14 cellular contexts compared by ENCODE assay signal in genomic region chr10:60234531-60234930, GRCh38.
"Had no signal": no experiment of that assay in that cellular context is flagged by ENCODE, and none has a peak within 500 bp of the region (broad histone marks: within the 10 kb centered on the region; RNA-seq: fewer than 3 reads in every experiment).

No MANE protein-coding gene starts in this region.

- H3K27me3 ChIP-seq: colonic mucosa, gastrocnemius medialis, left lung had no signal

- DNase-seq: activated CD4-positive, alpha-beta memory T cell treated with anti-CD3 and anti-CD28 coated beads, Interleukin-2, amount 10 ng/mL, durations not matched to agents 7 days and 5 days; activated CD4-positive, alpha-beta T cell treated with anti-CD3 and anti-CD28 coated beads for 48 hours; activated CD8-positive, alpha-beta memory T cell treated with anti-CD3 and anti-CD28 coated beads, Interleukin-2, amount 10 ng/mL, durations not matched to agents 7 days and 5 days; activated naive CD4-positive, alpha-beta T cell; activated naive CD8-positive, alpha-beta T cell treated with anti-CD3 and anti-CD28 coated beads for 36 hours; amniotic stem cell; central memory CD4-positive, alpha-beta T cell; colonic mucosa; gastrocnemius medialis; left lung; stimulated activated naive B cell treated with anti-CD40 and anti-IgM and Interleukin-4, amounts not matched to agents 10 μg/mL and 1 μg/mL and 100 μg/mL, for 72 hours had no signal

- H3K9me3 Mint-ChIP-seq: activated CD4-positive, alpha-beta memory T cell treated with anti-CD3 and anti-CD28 coated beads, Interleukin-2, amount 10 ng/mL, durations not matched to agents 7 days and 5 days; activated naive CD8-positive, alpha-beta T cell treated with anti-CD3 and anti-CD28 coated beads for 36 hours; activated T-helper 17 cell treated with anti-CD3 and anti-CD28 coated beads, Interleukin-2, amount 50 U/mL, for 72 hours; mesothelial cell of epicardium; nephron had no signal

- H3K27me3 Mint-ChIP-seq: activated CD4-positive, alpha-beta memory T cell treated with anti-CD3 and anti-CD28 coated beads, Interleukin-2, amount 10 ng/mL, durations not matched to agents 7 days and 5 days; activated T-helper 17 cell treated with anti-CD3 and anti-CD28 coated beads, Interleukin-2, amount 50 U/mL, for 72 hours; stimulated activated naive B cell treated with anti-CD40 and anti-IgM and Interleukin-4, amounts not matched to agents 10 μg/mL and 1 μg/mL and 100 μg/mL, for 72 hours had no signal

- H3K4me3 ChIP-seq: colonic mucosa, gastrocnemius medialis, left lung had no signal

- H3K9me3 ChIP-seq: colonic mucosa, gastrocnemius medialis, left lung had no signal

- H3K27ac Mint-ChIP-seq: activated CD4-positive, alpha-beta memory T cell treated with anti-CD3 and anti-CD28 coated beads, Interleukin-2, amount 10 ng/mL, durations not matched to agents 7 days and 5 days; activated CD8-positive, alpha-beta memory T cell treated with anti-CD3 and anti-CD28 coated beads, Interleukin-2, amount 10 ng/mL, durations not matched to agents 7 days and 5 days; activated naive CD8-positive, alpha-beta T cell treated with anti-CD3 and anti-CD28 coated beads for 36 hours; activated T-helper 17 cell treated with anti-CD3 and anti-CD28 coated beads, Interleukin-2, amount 50 U/mL, for 72 hours; mesothelial cell of epicardium; nephron; stimulated activated naive B cell treated with anti-CD40 and anti-IgM and Interleukin-4, amounts not matched to agents 10 μg/mL and 1 μg/mL and 100 μg/mL, for 72 hours had no signal

- H3K27ac ChIP-seq: colonic mucosa, gastrocnemius medialis, left lung had no signal

- H3K4me1 ChIP-seq: colonic mucosa, gastrocnemius medialis had no signal

- H3K36me3 ChIP-seq: colonic mucosa, gastrocnemius medialis, left lung had no signal

- ATAC-seq: activated CD8-positive, alpha-beta memory T cell treated with anti-CD3 and anti-CD28 coated beads, Interleukin-2, amount 10 ng/mL, durations not matched to agents 7 days and 5 days; activated T-helper 17 cell treated with anti-CD3 and anti-CD28 coated beads, Interleukin-2, amount 50 U/mL, for 72 hours; gastrocnemius medialis; left lung; stimulated activated naive B cell treated with anti-CD40 and anti-IgM and Interleukin-4, amounts not matched to agents 10 μg/mL and 1 μg/mL and 100 μg/mL, for 72 hours had no signal

- H3K36me3 Mint-ChIP-seq: activated CD8-positive, alpha-beta memory T cell treated with anti-CD3 and anti-CD28 coated beads, Interleukin-2, amount 10 ng/mL, durations not matched to agents 7 days and 5 days; activated naive CD8-positive, alpha-beta T cell treated with anti-CD3 and anti-CD28 coated beads for 36 hours had no signal

- H3K4me3 Mint-ChIP-seq: activated CD4-positive, alpha-beta memory T cell treated with anti-CD3 and anti-CD28 coated beads, Interleukin-2, amount 10 ng/mL, durations not matched to agents 7 days and 5 days; activated CD8-positive, alpha-beta memory T cell treated with anti-CD3 and anti-CD28 coated beads, Interleukin-2, amount 10 ng/mL, durations not matched to agents 7 days and 5 days; activated naive CD8-positive, alpha-beta T cell treated with anti-CD3 and anti-CD28 coated beads for 36 hours; activated T-helper 17 cell treated with anti-CD3 and anti-CD28 coated beads, Interleukin-2, amount 50 U/mL, for 72 hours; mesothelial cell of epicardium; nephron; stimulated activated naive B cell treated with anti-CD40 and anti-IgM and Interleukin-4, amounts not matched to agents 10 μg/mL and 1 μg/mL and 100 μg/mL, for 72 hours had no signal
